Comparison of ENCODE assay signal across 21 cellular contexts in genomic region chr13:98270819-98271218, GRCh38.
"Had no signal": no experiment of that assay in that cellular context is flagged by ENCODE, and none has a peak within 500 bp of the region (broad histone marks: within the 10 kb centered on the region; RNA-seq: fewer than 3 reads in every experiment).

No MANE protein-coding gene starts in this region.

- DNase-seq: effector memory CD8-positive, alpha-beta T cell; esophagus squamous epithelium; foreskin fibroblast; glutamatergic neuron; islet precursor cell; naive B cell; nephron progenitor cell; pancreas; spleen; stimulated activated CD4-positive, alpha-beta T cell treated with anti-CD3 and anti-CD28 coated beads, Interleukin-15, amount 100 ng/mL, for 24 hours; stimulated activated CD4-positive, alpha-beta T cell treated with anti-CD3 and anti-CD28 coated beads, Interleukin-1b, Interleukin-23, amount 100 ng/mL, for 48 hours; stimulated activated CD4-positive, alpha-beta T cell treated with anti-CD3 and anti-CD28 coated beads, Interleukin-4, amount 100 ng/mL, for 24 hours; stimulated activated naive B cell treated with anti-CD40 and anti-IgM and Interleukin-4, amounts not matched to agents 10 μg/mL and 1 μg/mL and 100 μg/mL, for 72 hours; stimulated activated naive CD8-positive, alpha-beta T cell treated with anti-CD3 and anti-CD28 coated beads, Interleukin-15, amount 100 ng/mL, for 72 hours; testis had no signal

- ATAC-seq: effector memory CD8-positive, alpha-beta T cell; gastroesophageal sphincter; left lobe of liver; pancreas; sciatic nerve; stimulated activated naive B cell treated with anti-CD40 and anti-IgM and Interleukin-4, amounts not matched to agents 10 μg/mL and 1 μg/mL and 100 μg/mL, for 72 hours; stimulated activated naive CD8-positive, alpha-beta T cell treated with anti-CD3 and anti-CD28 coated beads, Interleukin-15, amount 100 ng/mL, for 72 hours had no signal

- H3K27ac ChIP-seq: esophagus squamous epithelium, gastroesophageal sphincter, pancreas, prostate gland, spleen, testis, tibial nerve had no signal

- H3K4me1 Mint-ChIP-seq: central memory CD8-positive, alpha-beta T cell; naive B cell; stimulated activated naive B cell treated with anti-CD40 and anti-IgM and Interleukin-4, amounts not matched to agents 10 μg/mL and 1 μg/mL and 100 μg/mL, for 72 hours; stimulated activated naive CD8-positive, alpha-beta T cell treated with anti-CD3 and anti-CD28 coated beads, Interleukin-15, amount 100 ng/mL, for 72 hours had no signal

- H3K27me3 ChIP-seq: esophagus squamous epithelium, gastroesophageal sphincter, pancreas, spleen, testis, tibial nerve had no signal

- H3K4me1 ChIP-seq: prostate gland had no signal

- H3K27ac Mint-ChIP-seq: effector memory CD8-positive, alpha-beta T cell; naive B cell; stimulated activated naive CD8-positive, alpha-beta T cell treated with anti-CD3 and anti-CD28 coated beads, Interleukin-15, amount 100 ng/mL, for 72 hours had no signal

- H3K4me3 Mint-ChIP-seq: central memory CD8-positive, alpha-beta T cell; effector memory CD8-positive, alpha-beta T cell; naive B cell; nephron progenitor cell; stimulated activated naive B cell treated with anti-CD40 and anti-IgM and Interleukin-4, amounts not matched to agents 10 μg/mL and 1 μg/mL and 100 μg/mL, for 72 hours; stimulated activated naive CD8-positive, alpha-beta T cell treated with anti-CD3 and anti-CD28 coated beads, Interleukin-15, amount 100 ng/mL, for 72 hours had no signal

- H3K27me3 Mint-ChIP-seq: stimulated activated naive CD8-positive, alpha-beta T cell treated with anti-CD3 and anti-CD28 coated beads, Interleukin-15, amount 100 ng/mL, for 72 hours had no signal

- H3K9me3 ChIP-seq: esophagus squamous epithelium, gastroesophageal sphincter, pancreas, prostate gland, spleen, testis, tibial nerve had no signal

- H3K36me3 ChIP-seq: esophagus squamous epithelium, gastroesophageal sphincter, pancreas, prostate gland, spleen, tibial nerve had no signal

- H3K9me3 Mint-ChIP-seq: central memory CD8-positive, alpha-beta T cell; effector memory CD8-positive, alpha-beta T cell; nephron progenitor cell; stimulated activated naive B cell treated with anti-CD40 and anti-IgM and Interleukin-4, amounts not matched to agents 10 μg/mL and 1 μg/mL and 100 μg/mL, for 72 hours; stimulated activated naive CD8-positive, alpha-beta T cell treated with anti-CD3 and anti-CD28 coated beads, Interleukin-15, amount 100 ng/mL, for 72 hours had no signal

- H3K36me3 Mint-ChIP-seq: naive B cell; stimulated activated naive B cell treated with anti-CD40 and anti-IgM and Interleukin-4, amounts not matched to agents 10 μg/mL and 1 μg/mL and 100 μg/mL, for 72 hours had no signal

- H3K4me3 ChIP-seq: esophagus squamous epithelium, gastroesophageal sphincter, pancreas, prostate gland, spleen, testis, tibial nerve had no signal
